In the genomic region with DNA sequence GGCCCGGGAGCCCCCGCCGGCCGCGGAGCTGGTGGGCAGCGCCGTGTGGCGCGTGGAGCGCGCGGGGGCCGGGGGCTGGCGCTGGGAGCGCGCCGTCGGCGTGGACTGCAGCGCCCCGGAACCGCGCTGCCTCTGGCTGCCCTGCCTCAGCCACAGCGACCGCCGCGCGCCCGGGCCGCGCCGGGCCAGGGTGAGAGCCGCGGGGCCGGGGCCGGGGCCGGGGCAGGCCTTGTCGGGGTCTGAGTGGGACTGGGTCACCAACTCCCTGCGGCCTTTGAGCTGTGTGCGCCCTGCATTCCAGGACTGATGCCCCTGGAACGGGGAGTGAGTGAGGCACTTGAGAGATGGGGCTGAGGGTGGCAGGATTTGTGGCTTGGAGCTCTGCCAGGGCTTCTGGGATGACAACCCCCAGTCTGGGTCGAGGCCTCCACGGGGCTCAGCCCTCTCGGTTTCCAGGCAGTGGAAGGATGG, we compare ENCODE assay signal across 8 cellular contexts. TPM values are rescaled to one million over a fixed set of nuclear protein-coding genes. Genes with fewer than 3 reads are reported as not detected.
DNase-seq lines count a peak whose midpoint lies in the region; ATAC-seq and TF ChIP-seq lines count a peak whose summit lies in the region.

No MANE protein-coding gene starts in this region.

- H3K27ac ChIP-seq in vagina, result peak overlapping the region; percentile 76

- DNase-seq in stimulated activated CD4-positive, alpha-beta T cell treated with anti-CD3 and anti-CD28 coated beads, Interleukin-15, amount 100 ng/mL, for 24 hours, result peak; percentile 14
- DNase-seq in stimulated activated CD4-positive, alpha-beta T cell treated with anti-CD3 and anti-CD28 coated beads, Interleukin-4, amount 100 ng/mL, for 4 hours, result no peak
- DNase-seq in T47D (ENCODE audit: low read depth in 1 of 2, low spot score in 1 of 2) (peak; percentile 27 to 65), kidney tubule cell (ENCODE audit: low spot score) (peak; percentile 72), vagina (ENCODE audit: extremely low spot score in 2 of 2) (no peak)
- DNase-seq in effector CD8-positive, alpha-beta T cell (lab: John Stamatoyannopoulos, UW), result no peak

- H3K4me1 ChIP-seq in vagina, result peaks cover 73% of the 10 kb centered on the region

- H3K27me3 ChIP-seq in vagina, result no peaks in the 10 kb centered on the region

- TF ChIP-seq POLR2A in vagina (IDR thresholded peaks at IDR 0.05), result no peak

- H3K9me3 ChIP-seq in vagina, result no peaks in the 10 kb centered on the region

- no peak for TF ChIP-seq CTCF in vagina (IDR thresholded peaks at IDR 0.05)

- H3K4me3 ChIP-seq in vagina, result peak overlapping the region; percentile 48 to 60

- H3K36me3 ChIP-seq in vagina, result peaks cover 0 to 9% of the 10 kb centered on the region in 2 donors

- intact Hi-C loops in vagina (cut with DNase I), result no loop called here

- in situ Hi-C loops in T47D (cut with HindIII; ENCODE audit: low pct_unique_long_range_greater_than_20kb, low sequenced_read_pairs), result no loop called here

- ATAC-seq in HG02610 (IDR thresholded peaks at IDR 0.05; ENCODE audit: unreplicated experiment), result no peak
- no peak for ATAC-seq in HG02763 (IDR thresholded peaks at IDR 0.05; ENCODE audit: unreplicated experiment)

RNA-seq across cellular contexts. Expression of gene ARHGAP23, which starts 25.7 kb away (rescaled TPM):
- 70.2 TPM for total RNA-seq in vagina

Comparison
In these comparisons a context has a peak if more than half of its experiments do, and no peak if none do; other contexts are left out.
1. DNase-seq: peak in stimulated activated CD4-positive, alpha-beta T cell treated with anti-CD3 and anti-CD28 coated beads, Interleukin-15, amount 100 ng/mL, for 24 hours (single experiment), T47D (2 of 2) and kidney tubule cell (single experiment); none in stimulated activated CD4-positive, alpha-beta T cell treated with anti-CD3 and anti-CD28 coated beads, Interleukin-4, amount 100 ng/mL, for 4 hours (0 of 2), vagina (0 of 2) and effector CD8-positive, alpha-beta T cell (single experiment).